8 cellular contexts compared by ENCODE assay signal in genomic region chr2:219119422-219120043, GRCh38. TPM values are rescaled to one million over a fixed set of nuclear protein-coding genes. Genes with fewer than 3 reads are reported as not detected.
DNase-seq lines count a peak whose midpoint lies in the region; ATAC-seq and TF ChIP-seq lines count a peak whose summit lies in the region.

No MANE protein-coding gene starts in this region.

- no peak for ATAC-seq in HG02642 (IDR thresholded peaks at IDR 0.05; ENCODE audit: poor library complexity, unreplicated experiment)

- DNase-seq in SIG-M5 treated with dmso at 0.1 percent for 504 hours (lab: John Stamatoyannopoulos, UW; ENCODE audit: unreplicated experiment) (peak; percentile 38), SIG-M5 (lab: John Stamatoyannopoulos, UW) (no peak), NCI-H2196 (lab: John Stamatoyannopoulos, UW; ENCODE audit: unreplicated experiment) (peak; percentile 69), endothelial cell (ENCODE audit: low spot score) (peak; percentile 64), middle frontal gyrus (ENCODE audit: extremely low spot score, low spot score) (peak; percentile 27)
- peak; percentile 17 to 41 for DNase-seq in activated CD8-positive, alpha-beta memory T cell treated with anti-CD3 and anti-CD28 coated beads for 1 hour (ENCODE audit: extremely low read depth in 1 of 2, low read depth in 1 of 2)
- peak; percentile 1 to 42 (median 28) for DNase-seq in stimulated activated naive CD4-positive, alpha-beta T cell (lab: John Stamatoyannopoulos, UW)

- no peaks in the 10 kb centered on the region for H3K9me3 Mint-ChIP-seq in endothelial cell (ENCODE audit: unreplicated experiment)

- peaks cover 7% of the 10 kb centered on the region for H3K4me1 Mint-ChIP-seq in endothelial cell (ENCODE audit: unreplicated experiment)

- peaks cover 2% of the 10 kb centered on the region for H3K27me3 Mint-ChIP-seq in endothelial cell (ENCODE audit: unreplicated experiment)

- no peak overlapping the region for H3K27ac Mint-ChIP-seq in endothelial cell (ENCODE audit: unreplicated experiment)

- H3K36me3 Mint-ChIP-seq in endothelial cell (ENCODE audit: low read depth, unreplicated experiment) = no peaks in the 10 kb centered on the region

- TF ChIP-seq CTCF in endothelial cell (IDR thresholded peaks at IDR 0.05; ENCODE audit: unreplicated experiment) = peak; percentile 70

- no peak overlapping the region for H3K4me3 Mint-ChIP-seq in endothelial cell (ENCODE audit: unreplicated experiment)

RNA-seq across cellular contexts. Expression of gene NHEJ1, which starts 41.1 kb away (rescaled TPM):
- 11.1 TPM for total RNA-seq in endothelial cell (ENCODE audit: unreplicated experiment)

RNA-seq across cellular contexts. Expression of gene SLC23A3, which starts 50.3 kb away (rescaled TPM):
- 1.7 TPM for total RNA-seq in endothelial cell (ENCODE audit: unreplicated experiment)

RNA-seq across cellular contexts. Expression of gene CNPPD1, which starts 57.2 kb away (rescaled TPM):
- total RNA-seq in endothelial cell (ENCODE audit: unreplicated experiment) = 47.1 TPM

RNA-seq across cellular contexts. Expression of gene RETREG2, which starts 58.5 kb away (rescaled TPM):
- 90.6 TPM for total RNA-seq in endothelial cell (ENCODE audit: unreplicated experiment)

RNA-seq across cellular contexts. Expression of gene IHH, which starts 58.8 kb away (rescaled TPM):
- total RNA-seq in endothelial cell (ENCODE audit: unreplicated experiment) = not detected
